In the genomic region with DNA sequence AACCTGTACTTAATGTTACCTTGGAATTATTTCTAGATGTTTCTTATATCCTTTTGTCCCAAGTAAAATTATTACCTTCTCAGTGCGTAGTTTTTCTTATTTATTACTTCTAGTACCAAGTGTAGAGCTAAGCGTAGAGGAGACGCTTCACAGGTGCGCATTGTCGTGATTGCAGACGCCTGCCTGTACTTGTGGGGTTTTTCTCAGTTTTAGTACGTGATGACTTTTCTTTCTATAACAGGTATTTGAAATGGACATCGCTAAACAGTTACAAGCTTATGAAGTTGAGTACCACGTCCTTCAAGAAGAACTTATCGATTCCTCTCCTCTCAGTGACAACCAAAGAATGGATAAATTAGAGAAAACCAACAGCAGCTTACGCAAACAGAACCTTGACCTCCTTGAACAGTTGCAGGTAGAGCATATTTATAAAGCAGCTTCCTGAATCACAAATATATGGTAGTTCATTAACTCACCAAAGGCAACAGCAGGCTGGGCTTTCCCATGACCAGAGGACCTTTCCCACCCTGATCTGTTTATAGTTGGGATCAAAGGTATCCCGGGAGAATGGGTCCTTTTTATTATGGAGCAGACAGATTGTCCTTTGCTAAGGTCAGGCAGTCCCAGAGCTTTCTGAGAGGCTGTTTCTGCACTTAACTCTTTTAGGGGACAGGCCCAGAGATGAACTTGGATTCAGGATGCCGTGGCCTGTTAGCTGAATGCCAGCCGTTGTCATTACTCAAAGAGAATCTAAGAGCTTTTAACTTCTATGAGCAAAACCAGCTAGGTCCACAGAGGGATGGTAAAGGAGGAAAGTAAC, we compare ENCODE assay signal across 1 cellular context.
TF ChIP-seq lines count a peak whose summit lies in the region.

No MANE protein-coding gene starts in this region.

TF ChIP-seq in HepG2, 621 proteins besides CTCF, POLR2A, EP300 and RAD21 (continued from another document and continues in another):
- TF ChIP-seq, protein P1, sequence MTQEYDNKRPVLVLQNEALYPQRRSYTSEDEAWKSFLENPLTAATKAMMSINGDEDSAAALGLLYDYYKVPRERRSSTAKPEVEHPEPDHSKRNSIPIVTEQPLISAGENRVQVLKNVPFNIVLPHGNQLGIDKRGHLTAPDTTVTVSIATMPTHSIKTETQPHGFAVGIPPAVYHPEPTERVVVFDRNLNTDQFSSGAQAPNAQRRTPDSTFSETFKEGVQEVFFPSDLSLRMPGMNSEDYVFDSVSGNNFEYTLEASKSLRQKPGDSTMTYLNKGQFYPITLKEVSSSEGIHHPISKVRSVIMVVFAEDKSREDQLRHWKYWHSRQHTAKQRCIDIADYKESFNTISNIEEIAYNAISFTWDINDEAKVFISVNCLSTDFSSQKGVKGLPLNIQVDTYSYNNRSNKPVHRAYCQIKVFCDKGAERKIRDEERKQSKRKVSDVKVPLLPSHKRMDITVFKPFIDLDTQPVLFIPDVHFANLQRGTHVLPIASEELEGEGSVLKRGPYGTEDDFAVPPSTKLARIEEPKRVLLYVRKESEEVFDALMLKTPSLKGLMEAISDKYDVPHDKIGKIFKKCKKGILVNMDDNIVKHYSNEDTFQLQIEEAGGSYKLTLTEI (CRISPR knock-in tag; conservative IDR thresholded peaks at IDR 0.05), result no peak
- TF ChIP-seq HNRNPL (IDR thresholded peaks at IDR 0.05; ENCODE audit: low read depth, low read length), result 0 out of 2 replicates have a peak, but pooled peaks have one; percentile 22
- TF ChIP-seq KMT2A (CRISPR knock-in tag; IDR thresholded peaks at IDR 0.05), result peak; percentile 22; the same call in 1 of the 2 replicates
- TF ChIP-seq ARID5B (CRISPR knock-in tag; IDR thresholded peaks at IDR 0.05), result peak; percentile 99
- peak; percentile 96 for TF ChIP-seq TBL1XR1 (IDR thresholded peaks at IDR 0.05; ENCODE audit: borderline replicate concordance, low read length, partially characterized antibody)
- peak; percentile 73 for TF ChIP-seq TFAP4 (IDR thresholded peaks at IDR 0.05; ENCODE audit: borderline replicate concordance, low read depth)
- no peak for TF ChIP-seq ZNF713 (CRISPR knock-in tag; IDR thresholded peaks at IDR 0.05)
- TF ChIP-seq RAD51 (IDR thresholded peaks at IDR 0.05; ENCODE audit: borderline replicate concordance), result no peak
- TF ChIP-seq, protein P2, sequence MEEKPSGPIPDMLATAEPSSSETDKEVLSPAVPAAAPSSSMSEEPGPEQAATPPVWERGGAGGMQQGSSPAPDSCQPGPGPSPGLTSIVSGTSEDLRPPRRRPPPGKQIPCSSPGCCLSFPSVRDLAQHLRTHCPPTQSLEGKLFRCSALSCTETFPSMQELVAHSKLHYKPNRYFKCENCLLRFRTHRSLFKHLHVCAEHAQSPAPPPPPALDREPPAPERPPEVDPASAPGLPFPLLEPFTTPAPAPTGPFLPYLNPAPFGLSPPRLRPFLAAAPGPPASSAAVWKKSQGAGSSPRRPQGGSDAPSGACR (CRISPR knock-in tag; IDR thresholded peaks at IDR 0.05), result peak; percentile 94; the same call in 1 of the 2 replicates
- peak; percentile 99 for TF ChIP-seq ONECUT2 (CRISPR knock-in tag; IDR thresholded peaks at IDR 0.05)
- TF ChIP-seq HMGXB3 (CRISPR knock-in tag; IDR thresholded peaks at IDR 0.05; ENCODE audit: borderline replicate concordance), result peak; percentile 89
- TF ChIP-seq ZNF703 (CRISPR knock-in tag; IDR thresholded peaks at IDR 0.05; ENCODE audit: borderline replicate concordance), result peak; percentile 96; the same call in 1 of the 2 replicates
- peak; percentile 6; the same call in 1 of the 2 replicates for TF ChIP-seq LCORL (IDR thresholded peaks at IDR 0.05)
- TF ChIP-seq LCORL (CRISPR knock-in tag; IDR thresholded peaks at IDR 0.05), result peak; percentile 86
- TF ChIP-seq ZNF292 (CRISPR knock-in tag; IDR thresholded peaks at IDR 0.05; ENCODE audit: borderline replicate concordance, low read depth), result peak; percentile 68; the same call in 1 of the 2 replicates
- peak; percentile 81; the same call in 1 of the 2 replicates for TF ChIP-seq ZNF589 (CRISPR knock-in tag; conservative IDR thresholded peaks at IDR 0.05)
- TF ChIP-seq NR0B2 (CRISPR knock-in tag; IDR thresholded peaks at IDR 0.05), result no peak
- TF ChIP-seq, protein P3, sequence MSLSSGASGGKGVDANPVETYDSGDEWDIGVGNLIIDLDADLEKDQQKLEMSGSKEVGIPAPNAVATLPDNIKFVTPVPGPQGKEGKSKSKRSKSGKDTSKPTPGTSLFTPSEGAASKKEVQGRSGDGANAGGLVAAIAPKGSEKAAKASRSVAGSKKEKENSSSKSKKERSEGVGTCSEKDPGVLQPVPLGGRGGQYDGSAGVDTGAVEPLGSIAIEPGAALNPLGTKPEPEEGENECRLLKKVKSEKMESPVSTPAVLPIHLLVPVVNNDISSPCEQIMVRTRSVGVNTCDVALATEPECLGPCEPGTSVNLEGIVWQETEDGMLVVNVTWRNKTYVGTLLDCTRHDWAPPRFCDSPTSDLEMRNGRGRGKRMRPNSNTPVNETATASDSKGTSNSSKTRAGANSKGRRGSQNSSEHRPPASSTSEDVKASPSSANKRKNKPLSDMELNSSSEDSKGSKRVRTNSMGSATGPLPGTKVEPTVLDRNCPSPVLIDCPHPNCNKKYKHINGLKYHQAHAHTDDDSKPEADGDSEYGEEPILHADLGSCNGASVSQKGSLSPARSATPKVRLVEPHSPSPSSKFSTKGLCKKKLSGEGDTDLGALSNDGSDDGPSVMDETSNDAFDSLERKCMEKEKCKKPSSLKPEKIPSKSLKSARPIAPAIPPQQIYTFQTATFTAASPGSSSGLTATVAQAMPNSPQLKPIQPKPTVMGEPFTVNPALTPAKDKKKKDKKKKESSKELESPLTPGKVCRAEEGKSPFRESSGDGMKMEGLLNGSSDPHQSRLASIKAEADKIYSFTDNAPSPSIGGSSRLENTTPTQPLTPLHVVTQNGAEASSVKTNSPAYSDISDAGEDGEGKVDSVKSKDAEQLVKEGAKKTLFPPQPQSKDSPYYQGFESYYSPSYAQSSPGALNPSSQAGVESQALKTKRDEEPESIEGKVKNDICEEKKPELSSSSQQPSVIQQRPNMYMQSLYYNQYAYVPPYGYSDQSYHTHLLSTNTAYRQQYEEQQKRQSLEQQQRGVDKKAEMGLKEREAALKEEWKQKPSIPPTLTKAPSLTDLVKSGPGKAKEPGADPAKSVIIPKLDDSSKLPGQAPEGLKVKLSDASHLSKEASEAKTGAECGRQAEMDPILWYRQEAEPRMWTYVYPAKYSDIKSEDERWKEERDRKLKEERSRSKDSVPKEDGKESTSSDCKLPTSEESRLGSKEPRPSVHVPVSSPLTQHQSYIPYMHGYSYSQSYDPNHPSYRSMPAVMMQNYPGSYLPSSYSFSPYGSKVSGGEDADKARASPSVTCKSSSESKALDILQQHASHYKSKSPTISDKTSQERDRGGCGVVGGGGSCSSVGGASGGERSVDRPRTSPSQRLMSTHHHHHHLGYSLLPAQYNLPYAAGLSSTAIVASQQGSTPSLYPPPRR (CRISPR knock-in tag; IDR thresholded peaks at IDR 0.05; ENCODE audit: borderline replicate concordance), result peak; percentile 98
- peak; percentile 64; the same call in 1 of the 2 replicates for TF ChIP-seq ZBTB34 (CRISPR knock-in tag; IDR thresholded peaks at IDR 0.05)
- no peak for TF ChIP-seq PAF1 (CRISPR knock-in tag; IDR thresholded peaks at IDR 0.05)
- TF ChIP-seq CBX1 (IDR thresholded peaks at IDR 0.05; ENCODE audit: low read depth), result no peak
- peak in 1 of 2 experiments; percentile 94; a peak in 2 of 4 replicates for TF ChIP-seq KLF16 (CRISPR knock-in tag; IDR thresholded peaks at IDR 0.05)
- TF ChIP-seq MTF1 (CRISPR knock-in tag; IDR thresholded peaks at IDR 0.05), result no peak
- no peak for TF ChIP-seq ZNF234 (CRISPR knock-in tag; conservative IDR thresholded peaks at IDR 0.05)
- peak; percentile 82; the same call in 1 of the 2 replicates for TF ChIP-seq DDIT3 (CRISPR knock-in tag; IDR thresholded peaks at IDR 0.05)
- TF ChIP-seq ZNF761 (CRISPR knock-in tag; conservative IDR thresholded peaks at IDR 0.05), result no peak; the same call in 1 of the 2 replicates
- TF ChIP-seq SPEN (CRISPR knock-in tag; IDR thresholded peaks at IDR 0.05; ENCODE audit: low read depth), result peak; percentile 75; the same call in 1 of the 2 replicates
- peak; percentile 79; the same call in 1 of the 2 replicates for TF ChIP-seq ATF7-NPFF (CRISPR knock-in tag; IDR thresholded peaks at IDR 0.05; ENCODE audit: low read depth)
- peak; percentile 94; the same call in 1 of the 2 replicates for TF ChIP-seq IRF2 (CRISPR knock-in tag; IDR thresholded peaks at IDR 0.05)
- TF ChIP-seq ZNF672 (CRISPR knock-in tag; IDR thresholded peaks at IDR 0.05), result no peak
